ENCODE assay signal across 8 cellular contexts in genomic region chr7:105389090-105389650, GRCh38. TPM values are rescaled to one million over a fixed set of nuclear protein-coding genes. Genes with fewer than 3 reads are reported as not detected.
DNase-seq lines count a peak whose midpoint lies in the region; ATAC-seq and TF ChIP-seq lines count a peak whose summit lies in the region.

No MANE protein-coding gene starts in this region.

- H3K36me3 Mint-ChIP-seq in GM23338 (ENCODE audit: low read depth) = peaks cover 15% of the 10 kb centered on the region

- H3K27me3 ChIP-seq in GM23338 (ENCODE audit: insufficient read depth) = peaks cover 9% of the 10 kb centered on the region

- TF ChIP-seq CTCF in GM23338 (conservative IDR thresholded peaks at IDR 0.05; ENCODE audit: low read depth in 2 of 2) = no peak

- H3K4me1 Mint-ChIP-seq in GM23338 = peaks cover 14% of the 10 kb centered on the region

- H3K4me2 ChIP-seq in GM23338 = peak overlapping the region; percentile 62

- ATAC-seq in GM23338 (peak; percentile 62), left lobe of liver (peak; percentile 70), HG02588 (IDR thresholded peaks at IDR 0.05; ENCODE audit: unreplicated experiment) (no peak)

- H3F3A ChIP-seq in GM23338 (replicated peaks; ENCODE audit: low read depth) = no peaks in the 10 kb centered on the region

- peaks cover 12% of the 10 kb centered on the region for H3K27me3 Mint-ChIP-seq in GM23338 (ENCODE audit: insufficient read depth, low read depth, poor library complexity)

- DNase-seq in ELF-1 (ENCODE audit: low read depth, low spot score) (peak; percentile 57), GM23338 (ENCODE audit: low spot score) (peak; percentile 78), M059J (ENCODE audit: low read depth) (peak; percentile 71), SW 1271 (lab: John Stamatoyannopoulos, UW) (peak; percentile 54 to 59), cerebellar cortex (ENCODE audit: low spot score) (peak; percentile 58), left lobe of liver (ENCODE audit: low spot score) (peak; percentile 55)
- peak; percentile 13 to 21 for DNase-seq in stimulated activated CD4-positive, alpha-beta T cell treated with anti-CD3 and anti-CD28 coated beads, Interleukin-4, amount 100 ng/mL, for 48 hours (ENCODE audit: low read depth in 2 of 2)

- H3K4me3 ChIP-seq in GM23338 = peak overlapping the region; percentile 55

- no peaks in the 10 kb centered on the region for H3K9me2 ChIP-seq in GM23338 (ENCODE audit: insufficient read depth)

- peaks cover 3% of the 10 kb centered on the region; the same call in 2 of the 3 replicates for H3K9me3 Mint-ChIP-seq in GM23338

- H3K27ac ChIP-seq in GM23338 (ENCODE audit: low read depth) = no peak overlapping the region

- H2AFZ ChIP-seq in GM23338 = peak overlapping the region; percentile 64

- H3K36me3 ChIP-seq in GM23338 (ENCODE audit: insufficient read depth) = no peaks in the 10 kb centered on the region

- peaks cover 21% of the 10 kb centered on the region for H4K20me1 ChIP-seq in GM23338 (replicated peaks; ENCODE audit: insufficient read depth)

- H3K79me2 ChIP-seq in GM23338 (replicated peaks; ENCODE audit: insufficient read depth) = peaks cover 36% of the 10 kb centered on the region

- peak overlapping the region; percentile 93 for H3K4me3 Mint-ChIP-seq in GM23338

- 0 out of 2 replicates have a peak overlapping the region, but pooled peaks have one; percentile 77 for H3K27ac Mint-ChIP-seq in GM23338

- H3K4me1 ChIP-seq in GM23338 (ENCODE audit: insufficient read depth) = peaks cover 8% of the 10 kb centered on the region

TF ChIP-seq in GM23338, 12 proteins besides CTCF, POLR2A, EP300 and RAD21:
- no peak for TF ChIP-seq CREB1 (CRISPR knock-in tag; IDR thresholded peaks at IDR 0.05; ENCODE audit: low read depth)
- TF ChIP-seq NANOG (IDR thresholded peaks at IDR 0.05; ENCODE audit: borderline replicate concordance) = no peak
- TF ChIP-seq EZH2 (IDR thresholded peaks at IDR 0.05; ENCODE audit: low read depth, unreplicated experiment) = no peak
- no peak for TF ChIP-seq POLR2AphosphoS5 (IDR thresholded peaks at IDR 0.05; ENCODE audit: low read depth)
- TF ChIP-seq ETS1 (IDR thresholded peaks at IDR 0.05) = no peak
- no peak for TF ChIP-seq ZNF462 (CRISPR knock-in tag; IDR thresholded peaks at IDR 0.05)
- TF ChIP-seq EZH2phosphoT487 (IDR thresholded peaks at IDR 0.05; ENCODE audit: unreplicated experiment) = no peak
- TF ChIP-seq STAT1 (IDR thresholded peaks at IDR 0.05; ENCODE audit: unreplicated experiment) = no peak

RNA-seq across cellular contexts. Expression of gene SRPK2, which starts 0.4 kb away (rescaled TPM):
- 66.3 and 85.4 TPM in 2 replicates for total RNA-seq in GM23338 (2014; rRNA removed; shearing (Covaris generic))
- polyA plus RNA-seq in GM23338 (2016; fragmentation: Nextera tagmentation; extraction: Ambion mirVana) = 73.0 and 91.5 TPM in 2 replicates
- total RNA-seq in M059J (2014; rRNA removed; shearing (Covaris generic)) = 28.4 and 51.5 TPM in 2 replicates
- 15.5 TPM for total RNA-seq in left lobe of liver

Comparison
In these comparisons a context has a peak if more than half of its experiments do, and no peak if none do; other contexts are left out.
1. DNase-seq: peak in every context shown above with its lines; median percentile 78 in GM23338; 71 in M059J; 58 in cerebellar cortex; 57 in ELF-1; 56 in SW 1271; 55 in left lobe of liver; 17 in stimulated activated CD4-positive, alpha-beta T cell treated with anti-CD3 and anti-CD28 coated beads, Interleukin-4, amount 100 ng/mL, for 48 hours.